1 cellular context compared by ENCODE assay signal in genomic region chr13:49585220-49586157, GRCh38.
TF ChIP-seq lines count a peak whose summit lies in the region.

TSS of gene RCBTB1 (minus strand) at chr13:49585558. CDS start at chr13:49567279, 18,279 bp downstream.

TF ChIP-seq in K562, 482 proteins besides CTCF, POLR2A, EP300 and RAD21 (continued from another document and continues in another):
- TF ChIP-seq CREB3L1 (IDR thresholded peaks at IDR 0.05; ENCODE audit: borderline replicate concordance, low read depth), result no peak
- no peak for TF ChIP-seq NR0B1 (IDR thresholded peaks at IDR 0.05; ENCODE audit: partially characterized antibody)
- no peak for TF ChIP-seq CEBPG (CRISPR knock-in tag; IDR thresholded peaks at IDR 0.05)
- TF ChIP-seq CEBPG (tag; conservative IDR thresholded peaks at IDR 0.05 in 1 of 2, IDR thresholded peaks at IDR 0.05 in 1 of 2), result no peak
- no peak for TF ChIP-seq FOXA3 (CRISPR knock-in tag; conservative IDR thresholded peaks at IDR 0.05 in 1 of 2, IDR thresholded peaks at IDR 0.05 in 1 of 2)
- TF ChIP-seq NONO (IDR thresholded peaks at IDR 0.05; ENCODE audit: low read depth in 2 of 2, low read length in 1 of 2), result 0 out of 4 replicates have a peak, but pooled peaks of 1 of the 2 experiments have one; percentile 45
- no peak for TF ChIP-seq TAF1 (IDR thresholded peaks at IDR 0.05; ENCODE audit: control insufficient read depth, extremely low read depth, insufficient read depth, low read length, severe bottlenecking)
- TF ChIP-seq HOXB6 (CRISPR knock-in tag; IDR thresholded peaks at IDR 0.05; ENCODE audit: borderline replicate concordance), result no peak
- TF ChIP-seq, protein P1, sequence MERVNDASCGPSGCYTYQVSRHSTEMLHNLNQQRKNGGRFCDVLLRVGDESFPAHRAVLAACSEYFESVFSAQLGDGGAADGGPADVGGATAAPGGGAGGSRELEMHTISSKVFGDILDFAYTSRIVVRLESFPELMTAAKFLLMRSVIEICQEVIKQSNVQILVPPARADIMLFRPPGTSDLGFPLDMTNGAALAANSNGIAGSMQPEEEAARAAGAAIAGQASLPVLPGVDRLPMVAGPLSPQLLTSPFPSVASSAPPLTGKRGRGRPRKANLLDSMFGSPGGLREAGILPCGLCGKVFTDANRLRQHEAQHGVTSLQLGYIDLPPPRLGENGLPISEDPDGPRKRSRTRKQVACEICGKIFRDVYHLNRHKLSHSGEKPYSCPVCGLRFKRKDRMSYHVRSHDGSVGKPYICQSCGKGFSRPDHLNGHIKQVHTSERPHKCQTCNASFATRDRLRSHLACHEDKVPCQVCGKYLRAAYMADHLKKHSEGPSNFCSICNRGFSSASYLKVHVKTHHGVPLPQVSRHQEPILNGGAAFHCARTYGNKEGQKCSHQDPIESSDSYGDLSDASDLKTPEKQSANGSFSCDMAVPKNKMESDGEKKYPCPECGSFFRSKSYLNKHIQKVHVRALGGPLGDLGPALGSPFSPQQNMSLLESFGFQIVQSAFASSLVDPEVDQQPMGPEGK (CRISPR knock-in tag; IDR thresholded peaks at IDR 0.05; ENCODE audit: borderline replicate concordance), result no peak
- TF ChIP-seq RAD51 (IDR thresholded peaks at IDR 0.05; ENCODE audit: borderline replicate concordance, low read depth), result peak; percentile 89
- TF ChIP-seq ZNF655 (CRISPR knock-in tag; IDR thresholded peaks at IDR 0.05), result no peak
- no peak for TF ChIP-seq ZNF75A (CRISPR knock-in tag; IDR thresholded peaks at IDR 0.05)
- TF ChIP-seq SIN3B (IDR thresholded peaks at IDR 0.05; ENCODE audit: low read depth), result peak; percentile 83
- no peak for TF ChIP-seq U2AF1 (optimal IDR thresholded peaks at IDR 0.05; ENCODE audit: low read depth, low read length)
- no peak for TF ChIP-seq ZNF444 (CRISPR knock-in tag; IDR thresholded peaks at IDR 0.05)
- TF ChIP-seq SUPT5H (IDR thresholded peaks at IDR 0.05), result no peak
- TF ChIP-seq, protein P2, sequence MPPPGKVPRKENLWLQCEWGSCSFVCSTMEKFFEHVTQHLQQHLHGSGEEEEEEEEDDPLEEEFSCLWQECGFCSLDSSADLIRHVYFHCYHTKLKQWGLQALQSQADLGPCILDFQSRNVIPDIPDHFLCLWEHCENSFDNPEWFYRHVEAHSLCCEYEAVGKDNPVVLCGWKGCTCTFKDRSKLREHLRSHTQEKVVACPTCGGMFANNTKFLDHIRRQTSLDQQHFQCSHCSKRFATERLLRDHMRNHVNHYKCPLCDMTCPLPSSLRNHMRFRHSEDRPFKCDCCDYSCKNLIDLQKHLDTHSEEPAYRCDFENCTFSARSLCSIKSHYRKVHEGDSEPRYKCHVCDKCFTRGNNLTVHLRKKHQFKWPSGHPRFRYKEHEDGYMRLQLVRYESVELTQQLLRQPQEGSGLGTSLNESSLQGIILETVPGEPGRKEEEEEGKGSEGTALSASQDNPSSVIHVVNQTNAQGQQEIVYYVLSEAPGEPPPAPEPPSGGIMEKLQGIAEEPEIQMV (tag; conservative IDR thresholded peaks at IDR 0.05; ENCODE audit: low read depth), result no peak
- no peak for TF ChIP-seq LCOR (CRISPR knock-in tag; IDR thresholded peaks at IDR 0.05)
- no peak for TF ChIP-seq IRF2 (CRISPR knock-in tag; IDR thresholded peaks at IDR 0.05)
- no peak for TF ChIP-seq ETV6 (IDR thresholded peaks at IDR 0.05; ENCODE audit: borderline replicate concordance in 1 of 2, low read depth in 2 of 2, low read length in 1 of 2)
- TF ChIP-seq ETV6 (CRISPR knock-in tag; IDR thresholded peaks at IDR 0.05; ENCODE audit: borderline replicate concordance), result no peak
- TF ChIP-seq RFX5 (IDR thresholded peaks at IDR 0.05; ENCODE audit: low read depth, low read length), result no peak
- TF ChIP-seq PHF20 (IDR thresholded peaks at IDR 0.05; ENCODE audit: partially characterized antibody), result peak; percentile 82
- no peak; the same call in 1 of the 2 replicates for TF ChIP-seq CREB1 (IDR thresholded peaks at IDR 0.05)
- TF ChIP-seq CREB1 (CRISPR knock-in tag; IDR thresholded peaks at IDR 0.05), result no peak
- TF ChIP-seq, protein P3, sequence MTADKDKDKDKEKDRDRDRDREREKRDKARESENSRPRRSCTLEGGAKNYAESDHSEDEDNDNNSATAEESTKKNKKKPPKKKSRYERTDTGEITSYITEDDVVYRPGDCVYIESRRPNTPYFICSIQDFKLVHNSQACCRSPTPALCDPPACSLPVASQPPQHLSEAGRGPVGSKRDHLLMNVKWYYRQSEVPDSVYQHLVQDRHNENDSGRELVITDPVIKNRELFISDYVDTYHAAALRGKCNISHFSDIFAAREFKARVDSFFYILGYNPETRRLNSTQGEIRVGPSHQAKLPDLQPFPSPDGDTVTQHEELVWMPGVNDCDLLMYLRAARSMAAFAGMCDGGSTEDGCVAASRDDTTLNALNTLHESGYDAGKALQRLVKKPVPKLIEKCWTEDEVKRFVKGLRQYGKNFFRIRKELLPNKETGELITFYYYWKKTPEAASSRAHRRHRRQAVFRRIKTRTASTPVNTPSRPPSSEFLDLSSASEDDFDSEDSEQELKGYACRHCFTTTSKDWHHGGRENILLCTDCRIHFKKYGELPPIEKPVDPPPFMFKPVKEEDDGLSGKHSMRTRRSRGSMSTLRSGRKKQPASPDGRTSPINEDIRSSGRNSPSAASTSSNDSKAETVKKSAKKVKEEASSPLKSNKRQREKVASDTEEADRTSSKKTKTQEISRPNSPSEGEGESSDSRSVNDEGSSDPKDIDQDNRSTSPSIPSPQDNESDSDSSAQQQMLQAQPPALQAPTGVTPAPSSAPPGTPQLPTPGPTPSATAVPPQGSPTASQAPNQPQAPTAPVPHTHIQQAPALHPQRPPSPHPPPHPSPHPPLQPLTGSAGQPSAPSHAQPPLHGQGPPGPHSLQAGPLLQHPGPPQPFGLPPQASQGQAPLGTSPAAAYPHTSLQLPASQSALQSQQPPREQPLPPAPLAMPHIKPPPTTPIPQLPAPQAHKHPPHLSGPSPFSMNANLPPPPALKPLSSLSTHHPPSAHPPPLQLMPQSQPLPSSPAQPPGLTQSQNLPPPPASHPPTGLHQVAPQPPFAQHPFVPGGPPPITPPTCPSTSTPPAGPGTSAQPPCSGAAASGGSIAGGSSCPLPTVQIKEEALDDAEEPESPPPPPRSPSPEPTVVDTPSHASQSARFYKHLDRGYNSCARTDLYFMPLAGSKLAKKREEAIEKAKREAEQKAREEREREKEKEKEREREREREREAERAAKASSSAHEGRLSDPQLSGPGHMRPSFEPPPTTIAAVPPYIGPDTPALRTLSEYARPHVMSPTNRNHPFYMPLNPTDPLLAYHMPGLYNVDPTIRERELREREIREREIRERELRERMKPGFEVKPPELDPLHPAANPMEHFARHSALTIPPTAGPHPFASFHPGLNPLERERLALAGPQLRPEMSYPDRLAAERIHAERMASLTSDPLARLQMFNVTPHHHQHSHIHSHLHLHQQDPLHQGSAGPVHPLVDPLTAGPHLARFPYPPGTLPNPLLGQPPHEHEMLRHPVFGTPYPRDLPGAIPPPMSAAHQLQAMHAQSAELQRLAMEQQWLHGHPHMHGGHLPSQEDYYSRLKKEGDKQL (CRISPR knock-in tag; IDR thresholded peaks at IDR 0.05; ENCODE audit: borderline replicate concordance), result no peak
- TF ChIP-seq NR2C1 (IDR thresholded peaks at IDR 0.05), result no peak
- no peak for TF ChIP-seq NR2C1 (tag; IDR thresholded peaks at IDR 0.05)
- no peak for TF ChIP-seq ZFPM2 (CRISPR knock-in tag; IDR thresholded peaks at IDR 0.05)
- peak; percentile 94 for TF ChIP-seq TFE3 (CRISPR knock-in tag; IDR thresholded peaks at IDR 0.05)
- no peak for TF ChIP-seq ZNF23 (CRISPR knock-in tag; IDR thresholded peaks at IDR 0.05)
- TF ChIP-seq SFPQ (IDR thresholded peaks at IDR 0.05; ENCODE audit: low read depth, low read length), result no peak
- peak; percentile 70 for TF ChIP-seq RBFOX2 (IDR thresholded peaks at IDR 0.05; ENCODE audit: low read depth, low read length)
- no peak for TF ChIP-seq TAL1 (IDR thresholded peaks at IDR 0.05)
- TF ChIP-seq ZFP1 (CRISPR knock-in tag; IDR thresholded peaks at IDR 0.05), result no peak
- peak; percentile 40; the same call in 1 of the 2 replicates for TF ChIP-seq HNRNPL (IDR thresholded peaks at IDR 0.05; ENCODE audit: low read depth, low read length)
- no peak for TF ChIP-seq SPI1 (IDR thresholded peaks at IDR 0.05; ENCODE audit: borderline replicate concordance, low read depth, low read length)
- TF ChIP-seq ZNF121 (CRISPR knock-in tag; conservative IDR thresholded peaks at IDR 0.05), result no peak
- no peak for TF ChIP-seq MED1 (CRISPR knock-in tag; IDR thresholded peaks at IDR 0.05; ENCODE audit: borderline replicate concordance)
- TF ChIP-seq BRD9 (IDR thresholded peaks at IDR 0.05; ENCODE audit: low read depth, partially characterized antibody), result no peak
- no peak for TF ChIP-seq ZBTB8A (IDR thresholded peaks at IDR 0.05; ENCODE audit: partially characterized antibody)
- peak in 1 of 2 experiments; percentile 67; a peak in 2 of 4 replicates for TF ChIP-seq MNT (conservative IDR thresholded peaks at IDR 0.05)
- no peak for TF ChIP-seq ZBED1 (IDR thresholded peaks at IDR 0.05)
